In the genomic region with DNA sequence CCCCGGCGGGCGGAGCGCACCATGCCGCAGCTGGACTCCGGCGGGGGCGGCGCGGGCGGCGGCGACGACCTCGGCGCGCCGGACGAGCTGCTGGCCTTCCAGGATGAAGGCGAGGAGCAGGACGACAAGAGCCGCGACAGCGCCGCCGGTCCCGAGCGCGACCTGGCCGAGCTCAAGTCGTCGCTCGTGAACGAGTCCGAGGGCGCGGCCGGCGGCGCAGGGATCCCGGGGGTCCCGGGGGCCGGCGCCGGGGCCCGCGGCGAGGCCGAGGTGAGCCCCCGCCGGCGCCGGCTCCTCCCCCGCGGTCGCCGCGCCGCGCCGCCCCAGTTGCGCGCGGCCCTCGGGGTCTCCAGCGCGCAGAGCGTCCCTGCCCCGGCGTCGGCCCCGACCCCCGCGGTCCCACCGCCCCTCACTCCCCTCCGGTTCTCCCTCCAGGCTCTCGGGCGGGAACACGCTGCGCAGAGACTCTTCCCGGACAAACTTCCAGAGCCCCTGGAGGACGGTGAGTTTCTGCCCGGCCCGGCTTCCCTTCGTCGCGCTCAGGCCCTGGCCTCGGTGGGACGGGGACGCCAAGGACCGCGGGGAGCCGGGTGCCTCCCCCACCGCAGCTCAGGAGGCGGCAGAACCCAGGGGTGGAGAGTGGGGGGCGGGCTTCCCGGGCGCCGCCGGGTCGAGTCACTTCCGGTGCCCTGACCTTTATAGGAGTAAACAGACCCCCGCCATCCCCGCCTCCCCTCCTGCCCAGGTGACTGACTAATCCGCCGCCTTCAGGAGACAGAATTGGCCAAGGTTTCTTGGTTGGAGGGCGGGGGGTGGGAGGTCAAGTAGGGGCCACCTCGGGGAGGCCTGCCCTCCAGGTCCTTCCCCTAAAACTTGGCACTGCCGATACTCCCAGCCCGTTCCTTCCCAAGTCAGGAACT, we compare ENCODE assay signal across 2 cellular contexts.
TF ChIP-seq lines count a peak whose summit lies in the region.

No MANE protein-coding gene starts in this region.

TF ChIP-seq in HEK293T, 16 proteins besides CTCF, POLR2A, EP300 and RAD21:
- TF ChIP-seq PKNOX1 (IDR thresholded peaks at IDR 0.05), result no peak
- TF ChIP-seq L3MBTL2 (conservative IDR thresholded peaks at IDR 0.05), result no peak
- TF ChIP-seq FOXA1 (IDR thresholded peaks at IDR 0.05), result no peak

TF ChIP-seq in GM12878, 131 proteins besides CTCF, POLR2A, EP300 and RAD21:
- 0 out of 2 replicates have a peak, but pooled peaks have one; percentile 9 for TF ChIP-seq TBL1XR1 (IDR thresholded peaks at IDR 0.05; ENCODE audit: low read depth, low read length)
- peak in 1 of 2 experiments; percentile 17; a peak in 1 of 4 replicates for TF ChIP-seq IKZF2 (IDR thresholded peaks at IDR 0.05)
- peak; percentile 66; the same call in 1 of the 2 replicates for TF ChIP-seq ELK1 (IDR thresholded peaks at IDR 0.05; ENCODE audit: low read depth, low read length)
- TF ChIP-seq NR2F1 (conservative IDR thresholded peaks at IDR 0.05), result peak; percentile 95
- TF ChIP-seq EGR1 (IDR thresholded peaks at IDR 0.05; ENCODE audit: borderline replicate concordance in 1 of 2, low read depth in 2 of 2, low read length in 2 of 2), result peak in 1 of 2 experiments; percentile 55; a peak in 1 of 3 replicates
- TF ChIP-seq MLLT1 (IDR thresholded peaks at IDR 0.05), result 0 out of 2 replicates have a peak, but pooled peaks have one; percentile 84
- no peak for TF ChIP-seq RCOR1 (conservative IDR thresholded peaks at IDR 0.05; ENCODE audit: low read depth, low read length)
- TF ChIP-seq CREB1 (IDR thresholded peaks at IDR 0.05; ENCODE audit: low read depth), result 0 out of 2 replicates have a peak, but pooled peaks have one; percentile 2
- peak; percentile 69 for TF ChIP-seq NR2C1 (IDR thresholded peaks at IDR 0.05)
- TF ChIP-seq CBX3 (IDR thresholded peaks at IDR 0.05; ENCODE audit: borderline replicate concordance, low read depth), result no peak
- TF ChIP-seq SMARCA5 (IDR thresholded peaks at IDR 0.05), result peak; percentile 75; the same call in 1 of the 2 replicates
- peak; percentile 38; the same call in 1 of the 2 replicates for TF ChIP-seq LARP7 (IDR thresholded peaks at IDR 0.05)
- 0 out of 2 replicates have a peak, but pooled peaks have one; percentile 39 for TF ChIP-seq GATAD2B (conservative IDR thresholded peaks at IDR 0.05; ENCODE audit: low read depth)
- peak; percentile 36; the same call in 1 of the 2 replicates for TF ChIP-seq BACH1 (IDR thresholded peaks at IDR 0.05; ENCODE audit: borderline replicate concordance)
- TF ChIP-seq RB1 (IDR thresholded peaks at IDR 0.05; ENCODE audit: borderline replicate concordance), result no peak
- TF ChIP-seq MEF2B (IDR thresholded peaks at IDR 0.05; ENCODE audit: partially characterized antibody, poor library complexity, severe bottlenecking), result peak; percentile 16
- TF ChIP-seq JUND (IDR thresholded peaks at IDR 0.05; ENCODE audit: low read depth, low read length), result no peak
- TF ChIP-seq RBBP5 (conservative IDR thresholded peaks at IDR 0.05), result no peak
- TF ChIP-seq ZNF687 (IDR thresholded peaks at IDR 0.05), result peak; percentile 42; the same call in 1 of the 2 replicates
- TF ChIP-seq NFIC (IDR thresholded peaks at IDR 0.05; ENCODE audit: low read depth, low read length), result no peak
- TF ChIP-seq BHLHE40 (IDR thresholded peaks at IDR 0.05; ENCODE audit: borderline replicate concordance in 1 of 2, low read depth in 2 of 2, low read length in 1 of 2), result peak in 1 of 2 experiments; percentile 6; a peak in 1 of 4 replicates
